ENCODE assay signal across 13 cellular contexts in genomic region chr9:136657975-136658848, GRCh38. TPM values are rescaled to one million over a fixed set of nuclear protein-coding genes. Genes with fewer than 3 reads are reported as not detected.
DNase-seq lines count a peak whose midpoint lies in the region; ATAC-seq, FAIRE-seq and TF ChIP-seq lines count a peak whose summit lies in the region.
"Had no signal": no experiment of that assay in that cellular context is flagged by ENCODE, and none has a peak within 500 bp of the region (broad histone marks: within the 10 kb centered on the region; RNA-seq: fewer than 3 reads in every experiment).

No MANE protein-coding gene starts in this region.

- peak overlapping the region in 1 of 2 donors; percentile 45 for H3K4me3 ChIP-seq in left lung
- peak overlapping the region in 1 of 7 experiments; percentile 12 for H3K4me3 ChIP-seq in skin epidermis
- H3K4me3 ChIP-seq: colonic mucosa had no signal

- ATAC-seq in T-helper 17 cell (no peak), left lung (no peak), HG03378 (IDR thresholded peaks at IDR 0.05; ENCODE audit: unreplicated experiment) (no peak), GM18498 (IDR thresholded peaks at IDR 0.05; ENCODE audit: unreplicated experiment) (no peak)
- ATAC-seq: PC-3 had no signal

- FAIRE-seq in urothelium cell line (lab: Jason Lieb, UNC), result no peak

- peaks cover 0 to 56% of the 10 kb centered on the region in 2 donors for H3K4me1 ChIP-seq in left lung
- H3K4me1 ChIP-seq: colonic mucosa had no signal

- H3K27ac Mint-ChIP-seq in T-helper 17 cell, result no peak overlapping the region

- no peaks in the 10 kb centered on the region for H3K36me3 ChIP-seq in left lung
- H3K36me3 ChIP-seq: colonic mucosa had no signal

- intact Hi-C loops in left lung (cut with DNase I), result no loop called here

- DNase-seq in GDM1 (lab: John Stamatoyannopoulos, UW) (peak; percentile 56), T-helper 17 cell (no peak), left lung (no peak), putamen (ENCODE audit: low spot score) (no peak), urothelium cell line (ENCODE audit: low spot score) (no peak)
- DNase-seq: colonic mucosa; NCI-H1105; NCI-H446 treated with DMSO at 0.1 percent for 48 hours; PC-3; stimulated activated CD4-positive, alpha-beta T cell treated with anti-CD3 and anti-CD28 coated beads, Interleukin-1b, Interleukin-23, amount 100 ng/mL, for 48 hours had no signal

- TF ChIP-seq CTCF in left lung (IDR thresholded peaks at IDR 0.05), result no peak

- H3K4me3 Mint-ChIP-seq in T-helper 17 cell, result peak overlapping the region; percentile 36

- H3K27ac ChIP-seq in left lung, result peak overlapping the region; percentile 85 to 87
- peak overlapping the region in 17 of 21 experiments; percentile 16 to 83 (median 64) for H3K27ac ChIP-seq in skin epidermis
- H3K27ac ChIP-seq: colonic mucosa had no signal

- H3K36me3 Mint-ChIP-seq in T-helper 17 cell (ENCODE audit: low read depth), result no peaks in the 10 kb centered on the region

- H3K9me3 ChIP-seq in T-helper 17 cell (ENCODE audit: control insufficient read depth, low read length, poor library complexity, severe bottlenecking), result no peaks in the 10 kb centered on the region
- no peaks in the 10 kb centered on the region for H3K9me3 ChIP-seq in left lung
- H3K9me3 ChIP-seq: colonic mucosa had no signal

- peaks cover 0 to 100% of the 10 kb centered on the region in 2 donors for H3K27me3 ChIP-seq in left lung

- H3K4me1 Mint-ChIP-seq in T-helper 17 cell, result peaks cover 8% of the 10 kb centered on the region

- H3K27me3 Mint-ChIP-seq in T-helper 17 cell, result peaks cover 32% of the 10 kb centered on the region

RNA-seq across cellular contexts. Expression of gene EGFL7, which starts 4.5 kb away (rescaled TPM):
- total RNA-seq in T-helper 17 cell (1 to 10 TPM in 1 of 2 donors, not detected in 1; 5.7 TPM), left lung (100 to 1,000 TPM; 105 to 165 TPM)

RNA-seq across cellular contexts. Expression of gene AGPAT2, which starts 29.0 kb away (rescaled TPM):
- total RNA-seq in T-helper 17 cell (1 to 10 TPM; 7.7 to 8.5 TPM), left lung (100 to 1,000 TPM; 127 to 170 TPM)

RNA-seq across cellular contexts. Expression of gene DIPK1B, which starts 54.2 kb away (rescaled TPM):
- total RNA-seq in T-helper 17 cell (1 to 10 TPM; 1.3 to 3.2 TPM), left lung (10 to 100 TPM; 12.6 to 12.7 TPM)

Comparison
In these comparisons a context has a peak if more than half of its experiments do, and no peak if none do; other contexts are left out.
1. RNA of gene EGFL7, which starts 4.5 kb away (total RNA-seq): 105 to 165 TPM in left lung; 5.7 TPM in T-helper 17 cell; every median in the first group is over 10 times any median in the second.
2. RNA of gene AGPAT2, which starts 29.0 kb away (total RNA-seq): 127 to 170 TPM in left lung; 7.7 to 8.5 TPM in T-helper 17 cell; every median in the first group is over 10 times any median in the second.